Comparison of ENCODE assay signal across 14 cellular contexts in the genomic region with DNA sequence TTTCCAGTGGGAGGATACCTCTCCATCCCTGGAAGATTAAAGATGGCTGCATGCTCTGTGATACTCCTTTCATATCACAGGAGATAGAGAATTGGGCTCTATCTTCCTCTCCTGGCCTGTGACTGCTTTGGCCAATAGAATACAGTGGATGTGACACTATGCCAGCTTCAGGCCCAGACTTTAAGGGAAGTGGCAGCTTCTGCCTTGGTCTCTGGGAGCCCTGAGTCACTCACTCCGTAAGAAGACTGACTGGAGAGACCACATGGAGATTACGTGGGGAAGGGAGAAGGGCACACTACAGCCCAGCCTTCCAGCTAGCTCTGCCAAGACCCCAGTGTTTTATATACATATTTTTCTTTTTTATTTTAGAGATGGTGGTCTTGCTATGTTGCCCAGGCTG. TPM values are rescaled to one million over a fixed set of nuclear protein-coding genes. Genes with fewer than 3 reads are reported as not detected.
DNase-seq lines count a peak whose midpoint lies in the region; ATAC-seq and TF ChIP-seq lines count a peak whose summit lies in the region.
"Had no signal": no experiment of that assay in that cellular context is flagged by ENCODE, and none has a peak within 500 bp of the region (broad histone marks: within the 10 kb centered on the region; RNA-seq: fewer than 3 reads in every experiment).

No MANE protein-coding gene starts in this region.

- CTCF ChIA-PET in activated CD4-positive, alpha-beta T cell treated with anti-CD3 and anti-CD28 coated beads for 36 hours (lab: Charles Lee), result interaction anchor here (0.6 to 8.0 kb wide), 4 partner anchors 11 to 26 kb away, joined by 3 to 50 read pairs (median 17); no protein-coding TSS in a partner anchor

- no peaks in the 10 kb centered on the region for H3K27me3 Mint-ChIP-seq in activated CD4-positive, alpha-beta T cell treated with anti-CD3 and anti-CD28 coated beads for 36 hours
- H3K27me3 Mint-ChIP-seq in central memory CD8-positive, alpha-beta T cell, result peaks cover 14% of the 10 kb centered on the region

- H3K36me3 ChIP-seq in spleen, result no peaks in the 10 kb centered on the region

- DNase-seq in activated CD4-positive, alpha-beta T cell treated with anti-CD3 and anti-CD28 coated beads for 36 hours, result peak; percentile 28
- DNase-seq in activated CD4-positive, alpha-beta T cell treated with anti-CD3 and anti-CD28 coated beads, Interleukin-2, amount 50 U/mL, for 4 hours, result no peak
- DNase-seq in NOMO-1 treated with DMSO at 0.1 percent for 48 hours (lab: John Stamatoyannopoulos, UW; ENCODE audit: unreplicated experiment) (peak; percentile 90), spleen (no peak), NK-92 (lab: John Stamatoyannopoulos, UW; ENCODE audit: unreplicated experiment) (no peak), kidney tubule cell (ENCODE audit: low spot score) (no peak)
- no peak for DNase-seq in central memory CD8-positive, alpha-beta T cell (ENCODE audit: low spot score in 2 of 2)
- DNase-seq: activated gamma-delta T cell treated with Interleukin-2 at 50 U/mL for 16 hours, NCI-H2081, NCI-H774, occipital lobe, SK-N-SH had no signal

- no peaks in the 10 kb centered on the region for H3K36me3 Mint-ChIP-seq in activated CD4-positive, alpha-beta T cell treated with anti-CD3 and anti-CD28 coated beads for 36 hours (ENCODE audit: low read depth)
- H3K36me3 Mint-ChIP-seq in central memory CD8-positive, alpha-beta T cell (ENCODE audit: insufficient read depth), result no peaks in the 10 kb centered on the region

- H3K27ac ChIP-seq in spleen, result peak overlapping the region in 6 of 8 donors; percentile 29 to 86 (median 63)

- H3K4me3 ChIP-seq in spleen, result peak overlapping the region in 1 of 8 donors; percentile 44

- ATAC-seq in activated CD4-positive, alpha-beta T cell treated with anti-CD3 and anti-CD28 coated beads for 36 hours, result peak; percentile 24
- ATAC-seq in central memory CD8-positive, alpha-beta T cell (replicated peaks; ENCODE audit: extremely low read depth, poor library complexity, severe bottlenecking), result peak; percentile 52
- ATAC-seq in GM21528 (IDR thresholded peaks at IDR 0.05; ENCODE audit: low FRiP score, unreplicated experiment), result no peak

- WGBS in spleen, 5 donors, result 20 to 46% (median 27%) methylated on average over 2 of the region's 2 CpGs

- no peak for TF ChIP-seq CTCF in spleen (IDR thresholded peaks at IDR 0.05 in 8 of 11, conservative IDR thresholded peaks at IDR 0.05 in 3 of 11)

- no peak for TF ChIP-seq POLR2A in spleen (IDR thresholded peaks at IDR 0.05)

- no peaks in the 10 kb centered on the region for H3K9me3 Mint-ChIP-seq in activated CD4-positive, alpha-beta T cell treated with anti-CD3 and anti-CD28 coated beads for 36 hours (ENCODE audit: low read depth)
- H3K9me3 Mint-ChIP-seq in central memory CD8-positive, alpha-beta T cell, result no peaks in the 10 kb centered on the region

- H3K9me3 ChIP-seq in spleen, result no peaks in the 10 kb centered on the region
- H3K9me3 ChIP-seq: SK-N-SH had no signal

- H3K27me3 ChIP-seq in spleen (replicated peaks in 1 of 7), result peaks cover 0 to 46% (median 0%) of the 10 kb centered on the region in 7 donors

- H3K4me1 Mint-ChIP-seq in activated CD4-positive, alpha-beta T cell treated with anti-CD3 and anti-CD28 coated beads for 36 hours, result peaks cover 65% of the 10 kb centered on the region
- peaks cover 24% of the 10 kb centered on the region for H3K4me1 Mint-ChIP-seq in central memory CD8-positive, alpha-beta T cell

- intact Hi-C loops in activated CD4-positive, alpha-beta T cell treated with anti-CD3 and anti-CD28 coated beads for 36 hours (cut with DNase I, micrococcal nuclease), result no loop called here
- intact Hi-C loops in spleen (cut with DNase I; ENCODE audit: low total_unique reads), result no loop called here

- peaks cover 2 to 95% (median 48%) of the 10 kb centered on the region in 6 donors for H3K4me1 ChIP-seq in spleen

- POLR2A ChIA-PET in activated CD4-positive, alpha-beta T cell treated with anti-CD3 and anti-CD28 coated beads for 36 hours (lab: Charles Lee), result no interaction called here

- H3K4me3 Mint-ChIP-seq in activated CD4-positive, alpha-beta T cell treated with anti-CD3 and anti-CD28 coated beads for 36 hours, result no peak overlapping the region
- no peak overlapping the region for H3K4me3 Mint-ChIP-seq in central memory CD8-positive, alpha-beta T cell

- H3K27ac Mint-ChIP-seq in activated CD4-positive, alpha-beta T cell treated with anti-CD3 and anti-CD28 coated beads for 36 hours, result no peak overlapping the region
- no peak overlapping the region for H3K27ac Mint-ChIP-seq in central memory CD8-positive, alpha-beta T cell (ENCODE audit: low read depth)

RNA-seq across cellular contexts. Expression of a gene that starts 10.4 kb away (rescaled TPM):
- not detected for total RNA-seq in activated CD4-positive, alpha-beta T cell treated with anti-CD3 and anti-CD28 coated beads for 36 hours
- 100 to 1,000 TPM in 5 of 7 donors, 10 to 100 TPM in 2; 75.2 to 295 (median 168) TPM for total RNA-seq in spleen
- polyA plus RNA-seq in spleen, result 10 to 100 TPM; 33.3 to 49.7 (median 37.1) TPM
- total RNA-seq: occipital lobe had no signal

RNA-seq across cellular contexts. Expression of a gene that starts 26.3 kb away (rescaled TPM):
- 10 to 100 TPM; 27.4 to 28.9 TPM for total RNA-seq in activated CD4-positive, alpha-beta T cell treated with anti-CD3 and anti-CD28 coated beads for 36 hours
- 10 to 100 TPM; 25.9 to 46.3 (median 33.8) TPM for total RNA-seq in spleen
- polyA plus RNA-seq in spleen, result 10 to 100 TPM in 2 of 3 donors, 1 to 10 TPM in 1; 8.2 to 17.9 (median 17.8) TPM

RNA-seq across cellular contexts. Expression of a gene that starts 30.7 kb away (rescaled TPM):
- under 1 TPM; 0.49 to 0.73 TPM for total RNA-seq in activated CD4-positive, alpha-beta T cell treated with anti-CD3 and anti-CD28 coated beads for 36 hours
- 1 to 10 TPM in 5 of 7 donors, under 1 TPM in 2; 0.20 to 4.0 (median 2.5) TPM for total RNA-seq in spleen
- 1 to 10 TPM; 1.8 to 8.7 (median 4.1) TPM for polyA plus RNA-seq in spleen
- total RNA-seq: bronchial epithelial cell had no signal

Comparison
In these comparisons a context has a peak if more than half of its experiments do, and no peak if none do; other contexts are left out.
1. DNase-seq: peak in activated CD4-positive, alpha-beta T cell treated with anti-CD3 and anti-CD28 coated beads for 36 hours (single experiment) and NOMO-1 treated with DMSO at 0.1 percent for 48 hours (single experiment); none in activated CD4-positive, alpha-beta T cell treated with anti-CD3 and anti-CD28 coated beads, Interleukin-2, amount 50 U/mL, for 4 hours (0 of 2), central memory CD8-positive, alpha-beta T cell (0 of 2), spleen (single experiment), NK-92 (single experiment) and kidney tubule cell (single experiment).
2. RNA of a gene that starts 10.4 kb away (total RNA-seq): 75.2 to 295 TPM in spleen; not detected in activated CD4-positive, alpha-beta T cell treated with anti-CD3 and anti-CD28 coated beads for 36 hours; every median in the first group is over 10 times any median in the second.